14 cellular contexts compared by ENCODE assay signal in genomic region chr16:11161974-11162373, GRCh38.
DNase-seq lines count a peak whose midpoint lies in the region; ATAC-seq and TF ChIP-seq lines count a peak whose summit lies in the region.
"Had no signal": no experiment of that assay in that cellular context is flagged by ENCODE, and none has a peak within 500 bp of the region (broad histone marks: within the 10 kb centered on the region; RNA-seq: fewer than 3 reads in every experiment).

No MANE protein-coding gene starts in this region.

- 34 to 37% methylated on average over 7 of the region's 7 CpGs for whole genome bisulfite sequencing in GM23248 (ENCODE audit: low coverage in 1 of 2, low lambda C conversion rate in 2 of 2, missing lambda C conversion rate in 2 of 2), 2 experiments
- WGBS in heart right ventricle, 2 donors: 28 to 29% methylated on average over 7 of the region's 7 CpGs
- WGBS in smooth muscle cell (ENCODE audit: low lambda C conversion rate): 60% methylated on average over 7 of the region's 7 CpGs

- H3K9me3 Mint-ChIP-seq in activated T-helper 2 cell treated with anti-CD3 and anti-CD28 coated beads, Interferon-gamma antibody, Interleukin-2, Interleukin-4, amounts not matched to agents 10 μg/mL and 5 μg/mL and 100 μg/mL, durations not matched to agents 14 hours and 24 hours and 36 hours: peaks cover 6% of the 10 kb centered on the region
- H3K9me3 Mint-ChIP-seq in CD8-positive, alpha-beta T cell: no peaks in the 10 kb centered on the region

- no peaks in the 10 kb centered on the region for H3K36me3 ChIP-seq in GM23248 (ENCODE audit: low read depth)
- H3K36me3 ChIP-seq in heart right ventricle: peaks cover 0 to 16% (median 4%) of the 10 kb centered on the region in 9 donors
- no peaks in the 10 kb centered on the region for H3K36me3 ChIP-seq in smooth muscle cell (ENCODE audit: low read depth)
- peaks cover 8% of the 10 kb centered on the region; the same call in 1 of the 2 replicates for H3K36me3 ChIP-seq in OCI-LY7 (ENCODE audit: insufficient read depth, low read length)
- H3K36me3 ChIP-seq in CD8-positive, alpha-beta T cell (ENCODE audit: insufficient read depth, low read length): peaks cover 9% of the 10 kb centered on the region

- intact Hi-C loops in activated T-helper 2 cell treated with anti-CD3 and anti-CD28 coated beads, Interferon-gamma antibody, Interleukin-2, Interleukin-4, amounts not matched to agents 10 μg/mL and 5 μg/mL and 100 μg/mL, durations not matched to agents 14 hours and 24 hours and 36 hours (cut with micrococcal nuclease): loop anchor here (1.0 to 2.0 kb wide), 4 partner anchors 47 to 91 kb away; no protein-coding TSS in a partner anchor
- intact Hi-C loops in heart right ventricle (cut with DNase I) (no loop called here), OCI-LY7 (cut with micrococcal nuclease; ENCODE audit: unreplicated experiment) (no loop called here)
- intact Hi-C loops in CD8-positive, alpha-beta T cell (cut with DNase I, micrococcal nuclease): no loop called here

- no TSS peak for BruUV-seq in OCI-LY7 (replicated peaks; lab: Mats Ljungman, UMichigan)

- POLR2A ChIA-PET in OCI-LY7 (lab: Charles Lee): no interaction called here
- POLR2A ChIA-PET in CD8-positive, alpha-beta T cell (lab: Charles Lee): interaction anchor here (0.7 kb wide), 1 partner anchor 47 kb away, joined by 3 read pairs; no protein-coding TSS in a partner anchor

- no peaks in the 10 kb centered on the region for H3F3A ChIP-seq in GM23248 (ENCODE audit: insufficient read depth)
- H3F3A ChIP-seq in smooth muscle cell (ENCODE audit: low read depth): peaks cover 6% of the 10 kb centered on the region

- H3K4me3 ChIP-seq in GM23248 (no peak overlapping the region), heart right ventricle (no peak overlapping the region), smooth muscle cell (no peak overlapping the region), OCI-LY7 (ENCODE audit: low read depth, low read length, poor library complexity, severe bottlenecking) (no peak overlapping the region)
- no peak overlapping the region for H3K4me3 ChIP-seq in CD8-positive, alpha-beta T cell (ENCODE audit: low read depth, low read length)
- H3K4me3 ChIP-seq: GM12878 had no signal

- peak overlapping the region; percentile 90 for H3K27ac Mint-ChIP-seq in activated T-helper 2 cell treated with anti-CD3 and anti-CD28 coated beads, Interferon-gamma antibody, Interleukin-2, Interleukin-4, amounts not matched to agents 10 μg/mL and 5 μg/mL and 100 μg/mL, durations not matched to agents 14 hours and 24 hours and 36 hours
- H3K27ac Mint-ChIP-seq in CD8-positive, alpha-beta T cell: no peak overlapping the region
- H3K27ac Mint-ChIP-seq: activated naive CD8-positive, alpha-beta T cell; nephron progenitor cell had no signal

- DNase-seq in GM23248 (peak; percentile 28), heart right ventricle (peak in 1 of 2 donors; percentile 42), smooth muscle cell (lab: John Stamatoyannopoulos, UW; ENCODE audit: unreplicated experiment) (no peak), OCI-LY7 (ENCODE audit: low spot score) (no peak)
- DNase-seq in activated T-helper 2 cell treated with anti-CD3 and anti-CD28 coated beads, Interferon-gamma antibody, Interleukin-2, Interleukin-4, amounts not matched to agents 10 μg/mL and 5 μg/mL and 100 μg/mL, durations not matched to agents 14 hours and 24 hours and 36 hours (ENCODE audit: low spot score): no peak
- DNase-seq in CD8-positive, alpha-beta T cell: no peak
- DNase-seq: NCI-H146, NCI-H446, nephron progenitor cell had no signal

- no peak overlapping the region for H3K4me3 Mint-ChIP-seq in activated T-helper 2 cell treated with anti-CD3 and anti-CD28 coated beads, Interferon-gamma antibody, Interleukin-2, Interleukin-4, amounts not matched to agents 10 μg/mL and 5 μg/mL and 100 μg/mL, durations not matched to agents 14 hours and 24 hours and 36 hours (ENCODE audit: low read depth)
- H3K4me3 Mint-ChIP-seq in CD8-positive, alpha-beta T cell: no peak overlapping the region
- H3K4me3 Mint-ChIP-seq: activated naive CD8-positive, alpha-beta T cell had no signal

- H3K9ac ChIP-seq in GM23248: no peak overlapping the region
- no peak overlapping the region for H3K9ac ChIP-seq in smooth muscle cell (ENCODE audit: low read depth)
- H3K9ac ChIP-seq: KMS-11 had no signal

- no peaks in the 10 kb centered on the region for H3K9me2 ChIP-seq in GM23248 (ENCODE audit: insufficient read depth)
- H3K9me2 ChIP-seq in OCI-LY7 (ENCODE audit: insufficient read depth, low read length): no peaks in the 10 kb centered on the region

- no peaks in the 10 kb centered on the region for H3K79me2 ChIP-seq in GM23248 (ENCODE audit: insufficient read depth)
- H3K79me2 ChIP-seq in smooth muscle cell (ENCODE audit: low read depth): no peaks in the 10 kb centered on the region
- no peaks in the 10 kb centered on the region for H3K79me2 ChIP-seq in OCI-LY7 (ENCODE audit: insufficient read depth, low read depth, low read length)

- H3K27ac ChIP-seq in GM23248 (no peak overlapping the region), heart right ventricle (peak overlapping the region; percentile 60 to 91 (median 80)), smooth muscle cell (ENCODE audit: low read depth) (no peak overlapping the region), OCI-LY7 (ENCODE audit: low read depth, low read length, poor library complexity, severe bottlenecking) (no peak overlapping the region)
- no peak overlapping the region for H3K27ac ChIP-seq in CD8-positive, alpha-beta T cell (ENCODE audit: low read depth, low read length)
- H3K27ac ChIP-seq: epithelial cell of prostate, KMS-11 had no signal

- TF ChIP-seq CTCF in heart right ventricle (IDR thresholded peaks at IDR 0.05) (no peak), smooth muscle cell (IDR thresholded peaks at IDR 0.05; ENCODE audit: borderline replicate concordance, insufficient read depth, poor library complexity, severe bottlenecking) (no peak), OCI-LY7 (conservative IDR thresholded peaks at IDR 0.05; ENCODE audit: low read length) (no peak)
- TF ChIP-seq CTCF in CD8-positive, alpha-beta T cell (IDR thresholded peaks at IDR 0.05): no peak

- ATAC-seq in heart right ventricle (peak; percentile 61 to 87 (median 76)), HG02852 (IDR thresholded peaks at IDR 0.05; ENCODE audit: unreplicated experiment) (no peak)
- ATAC-seq in CD8-positive, alpha-beta T cell: no peak
- ATAC-seq: GM12878 had no signal

- peaks cover 35% of the 10 kb centered on the region for H3K36me3 Mint-ChIP-seq in activated T-helper 2 cell treated with anti-CD3 and anti-CD28 coated beads, Interferon-gamma antibody, Interleukin-2, Interleukin-4, amounts not matched to agents 10 μg/mL and 5 μg/mL and 100 μg/mL, durations not matched to agents 14 hours and 24 hours and 36 hours (ENCODE audit: low read depth)
- peaks cover 11% of the 10 kb centered on the region for H3K36me3 Mint-ChIP-seq in CD8-positive, alpha-beta T cell

- CTCF ChIA-PET in OCI-LY7 (lab: Charles Lee; ENCODE audit: unreplicated experiment): no interaction called here
- CTCF ChIA-PET in CD8-positive, alpha-beta T cell (lab: Charles Lee): no interaction called here

- in situ Hi-C loops in GM23248 (cut with MboI): no loop called here

- peaks cover 65% of the 10 kb centered on the region for H3K4me1 Mint-ChIP-seq in activated T-helper 2 cell treated with anti-CD3 and anti-CD28 coated beads, Interferon-gamma antibody, Interleukin-2, Interleukin-4, amounts not matched to agents 10 μg/mL and 5 μg/mL and 100 μg/mL, durations not matched to agents 14 hours and 24 hours and 36 hours (ENCODE audit: low read depth)
- H3K4me1 Mint-ChIP-seq in CD8-positive, alpha-beta T cell (ENCODE audit: low read depth): peaks cover 3% of the 10 kb centered on the region

- H3K4me2 ChIP-seq in GM23248 (ENCODE audit: unreplicated experiment) (no peak overlapping the region), smooth muscle cell (peak overlapping the region; percentile 25), OCI-LY7 (ENCODE audit: low read length) (no peak overlapping the region)
- H3K4me2 ChIP-seq: KMS-11 had no signal

- H3K27me3 ChIP-seq in GM23248 (replicated peaks; ENCODE audit: insufficient read depth): no peaks in the 10 kb centered on the region
- no peaks in the 10 kb centered on the region for H3K27me3 ChIP-seq in heart right ventricle
- no peaks in the 10 kb centered on the region for H3K27me3 ChIP-seq in smooth muscle cell (ENCODE audit: low read depth)
- H3K27me3 ChIP-seq in CD8-positive, alpha-beta T cell (ENCODE audit: insufficient read depth, low read length): no peaks in the 10 kb centered on the region

- H4K20me1 ChIP-seq in GM23248 (ENCODE audit: insufficient read depth) (no peaks in the 10 kb centered on the region), smooth muscle cell (ENCODE audit: low read depth) (peaks cover 21% of the 10 kb centered on the region), OCI-LY7 (ENCODE audit: insufficient read depth, low read length) (no peaks in the 10 kb centered on the region)

- no peaks in the 10 kb centered on the region for H3K27me3 Mint-ChIP-seq in activated T-helper 2 cell treated with anti-CD3 and anti-CD28 coated beads, Interferon-gamma antibody, Interleukin-2, Interleukin-4, amounts not matched to agents 10 μg/mL and 5 μg/mL and 100 μg/mL, durations not matched to agents 14 hours and 24 hours and 36 hours (ENCODE audit: low read depth)
- H3K27me3 Mint-ChIP-seq in CD8-positive, alpha-beta T cell (ENCODE audit: low read depth): no peaks in the 10 kb centered on the region
- H3K27me3 Mint-ChIP-seq: activated naive CD8-positive, alpha-beta T cell had no signal

- no peak overlapping the region for H2AFZ ChIP-seq in GM23248
- no peak overlapping the region for H2AFZ ChIP-seq in smooth muscle cell (ENCODE audit: low read depth)
- no peak overlapping the region for H2AFZ ChIP-seq in OCI-LY7 (ENCODE audit: low read length)

- H3K4me1 ChIP-seq in GM23248 (ENCODE audit: insufficient read depth) (peaks cover 17% of the 10 kb centered on the region), heart right ventricle (peaks cover 2 to 47% (median 31%) of the 10 kb centered on the region in 9 donors), smooth muscle cell (ENCODE audit: low read depth) (no peaks in the 10 kb centered on the region), OCI-LY7 (ENCODE audit: insufficient read depth, low read length, poor library complexity, severe bottlenecking) (peaks cover 7% of the 10 kb centered on the region)
- peaks cover 4% of the 10 kb centered on the region for H3K4me1 ChIP-seq in CD8-positive, alpha-beta T cell (ENCODE audit: insufficient read depth, low read length)

- H3K9me3 ChIP-seq in GM23248 (ENCODE audit: low read depth): no peaks in the 10 kb centered on the region
- H3K9me3 ChIP-seq in heart right ventricle: peaks cover 0 to 6% (median 0%) of the 10 kb centered on the region in 11 donors
- H3K9me3 ChIP-seq in smooth muscle cell (replicated peaks; ENCODE audit: low read depth): no peaks in the 10 kb centered on the region
- no peaks in the 10 kb centered on the region for H3K9me3 ChIP-seq in OCI-LY7 (ENCODE audit: low read length)
- H3K9me3 ChIP-seq in CD8-positive, alpha-beta T cell (ENCODE audit: low read length): no peaks in the 10 kb centered on the region

Comparison
In these comparisons a context has a peak if more than half of its experiments do, and no peak if none do; other contexts are left out.
1. H3K27ac ChIP-seq: peak in heart right ventricle (10 of 10); none in GM23248 (single experiment), smooth muscle cell (single experiment), OCI-LY7 (single experiment) and CD8-positive, alpha-beta T cell (single experiment).
2. ATAC-seq: peak in heart right ventricle (8 of 8); none in CD8-positive, alpha-beta T cell (single experiment) and HG02852 (single experiment).